ENCODE assay signal across 8 cellular contexts in the genomic region with DNA sequence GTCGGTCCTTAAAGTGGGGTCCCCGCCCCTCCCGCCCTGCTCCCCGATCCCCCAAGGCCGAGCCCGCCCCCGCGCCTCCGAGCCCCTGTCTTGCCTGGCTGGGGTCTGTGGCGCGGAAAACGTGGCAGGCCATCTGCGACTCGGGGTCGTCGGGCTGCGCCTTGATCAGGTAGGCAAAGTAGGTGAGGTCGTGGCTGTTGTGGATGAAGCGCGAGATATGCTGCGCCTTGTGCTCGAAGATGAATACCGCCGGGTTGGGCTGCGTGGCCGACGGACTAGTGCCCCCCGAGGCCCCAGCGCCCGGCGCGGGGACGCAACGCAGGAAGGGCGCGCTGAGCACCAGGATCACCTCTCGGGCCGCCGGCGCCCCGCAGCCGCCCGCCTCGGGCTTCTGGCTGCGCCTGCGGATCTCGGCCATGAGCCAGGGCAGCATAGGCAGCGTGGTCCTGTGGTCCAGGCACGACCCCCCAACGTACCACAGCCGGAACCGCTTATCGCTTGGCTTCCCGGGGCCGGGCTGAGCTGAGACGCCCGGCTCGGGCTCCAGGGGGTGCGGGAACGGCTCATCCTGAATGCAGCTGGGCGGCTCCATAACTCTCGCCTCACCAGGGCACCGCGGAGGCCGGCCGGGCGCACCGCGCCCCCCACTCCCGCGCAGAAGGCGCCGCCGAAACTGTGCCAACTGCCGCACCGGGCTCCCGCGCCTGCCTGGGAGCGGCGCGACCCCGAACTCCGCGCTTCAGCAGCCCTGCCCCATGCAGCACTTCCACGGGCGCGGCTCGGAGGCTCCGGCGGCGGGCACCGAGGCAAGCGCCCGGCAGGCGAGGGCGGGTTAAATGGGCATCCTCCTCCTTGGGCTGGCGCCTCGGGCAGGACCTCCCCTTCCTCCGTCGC. TPM values are rescaled to one million over a fixed set of nuclear protein-coding genes. Genes with fewer than 3 reads are reported as not detected.
A peak's percentile ranks its signal among the peaks of the same experiment; 100 is the strongest.
DNase-seq lines count a peak whose midpoint lies in the region; ATAC-seq and TF ChIP-seq lines count a peak whose summit lies in the region.

No MANE protein-coding gene starts in this region.

- H3K27ac ChIP-seq in gastroesophageal sphincter = peak overlapping the region; percentile 2 to 84 (median 80)

- peaks cover 0 to 52% (median 3%) of the 10 kb centered on the region in 3 donors for H3K4me1 ChIP-seq in gastroesophageal sphincter

- no peaks in the 10 kb centered on the region for H3K9me3 ChIP-seq in gastroesophageal sphincter

- peak; percentile 27 for ATAC-seq in HG02840 (IDR thresholded peaks at IDR 0.05; ENCODE audit: low FRiP score, unreplicated experiment)
- peak; percentile 28 for ATAC-seq in gastroesophageal sphincter
- peak; percentile 47 for ATAC-seq in omental fat pad (ENCODE audit: low FRiP score)

- peaks cover 49% of the 10 kb centered on the region for H3K27me3 Mint-ChIP-seq in activated T-helper 1 cell treated with anti-CD3 and anti-CD28 coated beads, Interleukin-12 subunit alpha, Interleukin-12 subunit beta, Interleukin-2, Interleukin-4 antibody, amounts not matched to agents 30 ng/mL and 10 ng/mL and 1 ng/mL, durations not matched to agents 14 hours and 24 hours and 36 hours (ENCODE audit: insufficient read depth)

- TF ChIP-seq CTCF in gastroesophageal sphincter (IDR thresholded peaks at IDR 0.05) = no peak
- no peak for TF ChIP-seq CTCF in omental fat pad (IDR thresholded peaks at IDR 0.05)

- DNase-seq in activated naive CD4-positive, alpha-beta T cell treated with Interleukin-2 at 50 U/mL for 16 hours = peak; percentile 4
- DNase-seq in activated naive CD4-positive, alpha-beta T cell (lab: John Stamatoyannopoulos, UW) = no peak
- peak; percentile 48 for DNase-seq in NCI-H2171 (lab: John Stamatoyannopoulos, UW)
- DNase-seq in activated T-helper 1 cell treated with anti-CD3 and anti-CD28 coated beads, Interleukin-12 subunit alpha, Interleukin-12 subunit beta, Interleukin-2, Interleukin-4 antibody, amounts not matched to agents 30 ng/mL and 10 ng/mL and 1 ng/mL, durations not matched to agents 14 hours and 24 hours and 36 hours (ENCODE audit: low spot score) = no peak
- DNase-seq in omental fat pad (ENCODE audit: low spot score) = no peak
- DNase-seq in medulla oblongata (ENCODE audit: extremely low spot score) = no peak

- TF ChIP-seq EP300 in gastroesophageal sphincter (IDR thresholded peaks at IDR 0.05) = no peak

- TF ChIP-seq POLR2A in gastroesophageal sphincter (IDR thresholded peaks at IDR 0.05) = no peak

- H3K27ac Mint-ChIP-seq in activated T-helper 1 cell treated with anti-CD3 and anti-CD28 coated beads, Interleukin-12 subunit alpha, Interleukin-12 subunit beta, Interleukin-2, Interleukin-4 antibody, amounts not matched to agents 30 ng/mL and 10 ng/mL and 1 ng/mL, durations not matched to agents 14 hours and 24 hours and 36 hours = peak overlapping the region; percentile 76

- H3K4me1 Mint-ChIP-seq in activated T-helper 1 cell treated with anti-CD3 and anti-CD28 coated beads, Interleukin-12 subunit alpha, Interleukin-12 subunit beta, Interleukin-2, Interleukin-4 antibody, amounts not matched to agents 30 ng/mL and 10 ng/mL and 1 ng/mL, durations not matched to agents 14 hours and 24 hours and 36 hours (ENCODE audit: low read depth) = peaks cover 37% of the 10 kb centered on the region

- H3K36me3 Mint-ChIP-seq in activated T-helper 1 cell treated with anti-CD3 and anti-CD28 coated beads, Interleukin-12 subunit alpha, Interleukin-12 subunit beta, Interleukin-2, Interleukin-4 antibody, amounts not matched to agents 30 ng/mL and 10 ng/mL and 1 ng/mL, durations not matched to agents 14 hours and 24 hours and 36 hours (ENCODE audit: low read depth) = no peaks in the 10 kb centered on the region

- H3K4me3 Mint-ChIP-seq in activated T-helper 1 cell treated with anti-CD3 and anti-CD28 coated beads, Interleukin-12 subunit alpha, Interleukin-12 subunit beta, Interleukin-2, Interleukin-4 antibody, amounts not matched to agents 30 ng/mL and 10 ng/mL and 1 ng/mL, durations not matched to agents 14 hours and 24 hours and 36 hours = peak overlapping the region; percentile 90

- no peaks in the 10 kb centered on the region for H3K9me3 Mint-ChIP-seq in activated T-helper 1 cell treated with anti-CD3 and anti-CD28 coated beads, Interleukin-12 subunit alpha, Interleukin-12 subunit beta, Interleukin-2, Interleukin-4 antibody, amounts not matched to agents 30 ng/mL and 10 ng/mL and 1 ng/mL, durations not matched to agents 14 hours and 24 hours and 36 hours

- H3K36me3 ChIP-seq in gastroesophageal sphincter = no peaks in the 10 kb centered on the region

- H3K4me3 ChIP-seq in gastroesophageal sphincter = peak overlapping the region; percentile 79 to 93

- intact Hi-C loops in activated T-helper 1 cell treated with anti-CD3 and anti-CD28 coated beads, Interleukin-12 subunit alpha, Interleukin-12 subunit beta, Interleukin-2, Interleukin-4 antibody, amounts not matched to agents 30 ng/mL and 10 ng/mL and 1 ng/mL, durations not matched to agents 14 hours and 24 hours and 36 hours (cut with micrococcal nuclease) = loop anchor here (1.0 to 10.0 kb wide), 7 partner anchors 56 to 1349 kb away; a partner anchor contains a TSS

- H3K27me3 ChIP-seq in gastroesophageal sphincter = no peaks in the 10 kb centered on the region

- no CpG with 5 or more reads among the region's 100 CpGs for WGBS in gastroesophageal sphincter (ENCODE audit: low coverage in 1 of 2), 2 donors

RNA-seq across cellular contexts. Expression of a gene that starts 0.5 kb away (rescaled TPM):
- 66.6 and 73.5 TPM in 2 replicates for total RNA-seq in activated T-helper 1 cell treated with anti-CD3 and anti-CD28 coated beads, Interleukin-12 subunit alpha, Interleukin-12 subunit beta, Interleukin-2, Interleukin-4 antibody, amounts not matched to agents 30 ng/mL and 10 ng/mL and 1 ng/mL, durations not matched to agents 14 hours and 24 hours and 36 hours
- 10 to 100 TPM; 12.8 to 28.0 (median 22.4) TPM for total RNA-seq in gastroesophageal sphincter
- total RNA-seq in omental fat pad = 10 to 100 TPM; 24.7 to 55.1 (median 39.2) TPM

RNA-seq across cellular contexts. Expression of a gene that starts 56.2 kb away (rescaled TPM):
- 87.1 and 88.7 TPM in 2 replicates for total RNA-seq in activated T-helper 1 cell treated with anti-CD3 and anti-CD28 coated beads, Interleukin-12 subunit alpha, Interleukin-12 subunit beta, Interleukin-2, Interleukin-4 antibody, amounts not matched to agents 30 ng/mL and 10 ng/mL and 1 ng/mL, durations not matched to agents 14 hours and 24 hours and 36 hours
- total RNA-seq in gastroesophageal sphincter = 100 to 1,000 TPM in 2 of 4 donors, 10 to 100 TPM in 2; 61.3 to 138 (median 107) TPM
- total RNA-seq in omental fat pad = 10 to 100 TPM; 42.9 to 60.8 (median 52.8) TPM

Comparison
In these comparisons a context has a peak if more than half of its experiments do, and no peak if none do; other contexts are left out.
1. DNase-seq: peak in activated naive CD4-positive, alpha-beta T cell treated with Interleukin-2 at 50 U/mL for 16 hours (single experiment) and NCI-H2171 (single experiment); none in activated naive CD4-positive, alpha-beta T cell (0 of 4), activated T-helper 1 cell treated with anti-CD3 and anti-CD28 coated beads, Interleukin-12 subunit alpha, Interleukin-12 subunit beta, Interleukin-2, Interleukin-4 antibody, amounts not matched to agents 30 ng/mL and 10 ng/mL and 1 ng/mL, durations not matched to agents 14 hours and 24 hours and 36 hours (single experiment), omental fat pad (single experiment) and medulla oblongata (single experiment).
2. Peak in every context shown above with its lines, with median percentiles within 50 percentile points of each other: ATAC-seq.